8 cellular contexts compared by ENCODE assay signal in the genomic region with DNA sequence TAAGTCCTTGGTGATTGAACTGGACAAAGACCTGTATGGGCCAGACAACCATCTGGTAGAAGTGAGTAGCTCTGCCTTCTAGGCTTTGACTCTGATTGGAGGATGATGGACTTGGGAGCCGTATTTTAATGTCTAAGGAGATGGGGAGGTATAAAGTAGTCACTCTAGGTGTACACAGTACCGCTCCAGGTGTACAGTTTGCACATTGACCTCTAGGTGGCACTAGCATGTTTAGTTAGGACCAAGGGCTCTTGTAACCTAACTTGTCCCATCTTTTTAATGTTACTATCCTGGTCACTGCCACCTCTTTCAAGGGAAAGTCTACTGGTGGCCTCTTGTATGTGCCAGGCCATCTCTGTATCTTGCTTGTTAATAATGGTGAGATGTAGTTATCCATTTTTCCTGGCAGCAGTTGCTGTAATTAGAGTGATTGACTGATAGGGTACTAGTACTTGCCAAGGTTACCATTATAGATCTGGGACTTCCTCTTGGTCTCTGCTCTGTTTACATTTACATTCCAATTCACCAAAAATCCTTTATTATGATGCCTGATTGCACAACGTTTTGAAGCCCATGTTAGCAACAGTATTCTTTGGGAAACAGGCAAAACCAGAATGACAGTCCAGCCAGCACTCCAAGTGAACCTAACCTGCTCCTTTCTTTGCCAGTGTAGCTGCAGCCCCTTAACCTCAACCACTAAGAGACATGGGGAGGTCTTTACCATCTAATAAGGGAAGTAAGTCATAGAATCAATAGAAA. TPM values are rescaled to one million over a fixed set of nuclear protein-coding genes. Genes with fewer than 3 reads are reported as not detected.
DNase-seq lines count a peak whose midpoint lies in the region; ATAC-seq and TF ChIP-seq lines count a peak whose summit lies in the region.

No MANE protein-coding gene starts in this region.

- ATAC-seq in GM21576 (IDR thresholded peaks at IDR 0.05; ENCODE audit: unreplicated experiment) (no peak), GM19351 (IDR thresholded peaks at IDR 0.05; ENCODE audit: unreplicated experiment) (no peak)

- H3K9me3 Mint-ChIP-seq in activated naive CD8-positive, alpha-beta T cell treated with anti-CD3 and anti-CD28 coated beads for 36 hours, result no peaks in the 10 kb centered on the region

- TF ChIP-seq CTCF in right atrium auricular region (IDR thresholded peaks at IDR 0.05), result peak; percentile 46 to 84

- peaks cover 32% of the 10 kb centered on the region for H3K4me1 Mint-ChIP-seq in activated naive CD8-positive, alpha-beta T cell treated with anti-CD3 and anti-CD28 coated beads for 36 hours

- no peak overlapping the region for H3K4me3 ChIP-seq in right atrium auricular region

- peaks cover 0 to 32% of the 10 kb centered on the region in 2 donors for H3K4me1 ChIP-seq in right atrium auricular region

- no peaks in the 10 kb centered on the region for H3K27me3 Mint-ChIP-seq in activated naive CD8-positive, alpha-beta T cell treated with anti-CD3 and anti-CD28 coated beads for 36 hours

- no peaks in the 10 kb centered on the region for H3K9me3 ChIP-seq in right atrium auricular region

- DNase-seq in ELR (ENCODE audit: low read depth) (peak; percentile 77), KBM-7 (peak; percentile 70), RPMI7951 (ENCODE audit: low read depth) (peak; percentile 46), right atrium auricular region (ENCODE audit: low spot score) (no peak)
- DNase-seq in activated naive CD8-positive, alpha-beta T cell treated with anti-CD3 and anti-CD28 coated beads for 36 hours, result peak; percentile 36
- peak; percentile 58 for DNase-seq in stimulated activated CD4-positive, alpha-beta T cell treated with anti-CD3 and anti-CD28 coated beads, Interleukin-1b, Interleukin-23, amount 100 ng/mL, for 48 hours

- H3K27ac Mint-ChIP-seq in activated naive CD8-positive, alpha-beta T cell treated with anti-CD3 and anti-CD28 coated beads for 36 hours, result no peak overlapping the region

- no peak overlapping the region for H3K4me3 Mint-ChIP-seq in activated naive CD8-positive, alpha-beta T cell treated with anti-CD3 and anti-CD28 coated beads for 36 hours

- peaks cover 73% of the 10 kb centered on the region for H3K36me3 ChIP-seq in right atrium auricular region

- no peak overlapping the region for H3K27ac ChIP-seq in right atrium auricular region

- no peaks in the 10 kb centered on the region for H3K27me3 ChIP-seq in right atrium auricular region

- peaks cover 8% of the 10 kb centered on the region for H3K36me3 Mint-ChIP-seq in activated naive CD8-positive, alpha-beta T cell treated with anti-CD3 and anti-CD28 coated beads for 36 hours

- in situ Hi-C loops in KBM-7 (cut with MboI; ENCODE audit: low pct_unique_long_range_greater_than_20kb, low sequenced_read_pairs), result no loop called here

RNA-seq across cellular contexts. Expression of gene SMARCD1, which starts 3.6 kb away (rescaled TPM):
- total RNA-seq in RPMI7951 (2014; rRNA removed; shearing (Covaris generic)), result 35.9 and 41.8 TPM in 2 replicates
- total RNA-seq in activated naive CD8-positive, alpha-beta T cell treated with anti-CD3 and anti-CD28 coated beads for 36 hours, result 10 to 100 TPM; 65.8 to 74.8 TPM
- 10 to 100 TPM; 29.6 to 35.5 TPM for total RNA-seq in right atrium auricular region

RNA-seq across cellular contexts. Expression of gene GPD1, which starts 15.1 kb away (rescaled TPM):
- 0.39 TPM in 1 of 2 replicates, not detected in the other for total RNA-seq in RPMI7951 (2014; rRNA removed; shearing (Covaris generic))
- total RNA-seq in activated naive CD8-positive, alpha-beta T cell treated with anti-CD3 and anti-CD28 coated beads for 36 hours, result under 1 TPM; 0.39 to 0.86 TPM
- total RNA-seq in right atrium auricular region, result 10 to 100 TPM in 1 of 2 donors, 1 to 10 TPM in 1; 8.8 to 38.7 TPM

RNA-seq across cellular contexts. Expression of gene COX14, which starts 23.3 kb away (rescaled TPM):
- total RNA-seq in RPMI7951 (2014; rRNA removed; shearing (Covaris generic)), result 87.1 and 93.9 TPM in 2 replicates
- total RNA-seq in activated naive CD8-positive, alpha-beta T cell treated with anti-CD3 and anti-CD28 coated beads for 36 hours, result 10 to 100 TPM; 48.3 to 49.2 TPM
- total RNA-seq in right atrium auricular region, result 100 to 1,000 TPM; 139 to 181 TPM

RNA-seq across cellular contexts. Expression of gene ASIC1, which starts 31.4 kb away (rescaled TPM):
- 0.24 and 0.39 TPM in 2 replicates for total RNA-seq in RPMI7951 (2014; rRNA removed; shearing (Covaris generic))
- total RNA-seq in activated naive CD8-positive, alpha-beta T cell treated with anti-CD3 and anti-CD28 coated beads for 36 hours, result 10 to 100 TPM; 10.8 TPM
- 1 to 10 TPM in 1 of 2 donors, under 1 TPM in 1; 0.24 to 1.4 TPM for total RNA-seq in right atrium auricular region
